Comparison of ENCODE assay signal across 24 cellular contexts in the genomic region with DNA sequence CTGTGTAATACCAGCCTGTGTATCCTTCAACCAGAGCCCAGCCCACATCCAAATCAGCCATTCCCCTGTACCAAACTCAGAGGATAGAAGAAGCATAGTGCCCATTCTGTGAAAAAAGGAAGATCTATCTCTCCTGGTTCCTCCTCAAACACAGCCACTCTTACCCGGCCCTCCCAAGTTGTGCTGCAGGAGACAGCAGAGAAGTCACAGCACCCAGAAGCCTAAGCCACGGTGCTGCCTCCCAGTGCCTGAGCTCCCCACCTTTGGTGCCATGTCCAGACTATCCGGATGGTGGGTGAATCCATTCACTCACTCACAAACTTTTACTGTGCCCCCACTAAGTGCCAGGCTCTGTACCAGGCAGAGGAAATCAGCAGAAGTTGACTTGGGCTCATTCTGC.
"Had no signal": no experiment of that assay in that cellular context is flagged by ENCODE, and none has a peak within 500 bp of the region (broad histone marks: within the 10 kb centered on the region; RNA-seq: fewer than 3 reads in every experiment).

No MANE protein-coding gene starts in this region.

- DNase-seq: activated CD4-positive, alpha-beta T cell treated with anti-CD3 and anti-CD28 coated beads, Interleukin-2, amount 10 ng/mL, durations not matched to agents 7 days and 5 days; activated CD4-positive, CD25-positive, alpha-beta regulatory T cell; activated gamma-delta T cell treated with Interleukin-2 at 50 U/mL for 16 hours; activated naive CD4-positive, alpha-beta T cell treated with anti-CD3 and anti-CD28 coated beads, Interleukin-2, amount 10 ng/mL, durations not matched to agents 7 days and 5 days; activated naive CD8-positive, alpha-beta T cell treated with anti-CD3 and anti-CD28 coated beads for 36 hours; activated T-cell treated with anti-CD3 and anti-CD28 coated beads for 4 hours; brain microvascular endothelial cell; IMR-90; Kasumi-1; KBM-7; NCI-H1105 treated with DMSO at 0.1 percent for 48 hours; NCI-H1436 treated with DMSO at 0.1 percent for 48 hours; NCI-H187 treated with DMSO at 0.1 percent for 48 hours; NCI-H2081 treated with DMSO at 0.1 percent for 48 hours; NCI-H345; NCI-H510A; NCI-H526 treated with DMSO at 0.1 percent for 48 hours; NCI-H82; T-cell; T-helper 2 cell; T1000 had no signal

- H3K27ac Mint-ChIP-seq: activated CD4-positive, alpha-beta memory T cell treated with anti-CD3 and anti-CD28 coated beads, Interleukin-2, amount 10 ng/mL, durations not matched to agents 7 days and 5 days; activated CD4-positive, alpha-beta T cell treated with anti-CD3 and anti-CD28 coated beads, Interleukin-2, amount 10 ng/mL, durations not matched to agents 7 days and 5 days; activated naive CD4-positive, alpha-beta T cell treated with anti-CD3 and anti-CD28 coated beads, Interleukin-2, amount 10 ng/mL, durations not matched to agents 7 days and 5 days; activated naive CD8-positive, alpha-beta T cell treated with anti-CD3 and anti-CD28 coated beads for 36 hours; activated T-helper 17 cell treated with anti-CD3 and anti-CD28 coated beads, Interleukin-2, amount 50 U/mL, for 72 hours; T-cell had no signal

- H3K9me3 Mint-ChIP-seq: activated naive CD4-positive, alpha-beta T cell treated with anti-CD3 and anti-CD28 coated beads, Interleukin-2, amount 10 ng/mL, durations not matched to agents 7 days and 5 days; activated naive CD8-positive, alpha-beta T cell treated with anti-CD3 and anti-CD28 coated beads for 36 hours; activated T-helper 17 cell treated with anti-CD3 and anti-CD28 coated beads, Interleukin-2, amount 50 U/mL, for 72 hours; T-cell had no signal

- H3K4me3 Mint-ChIP-seq: activated CD4-positive, alpha-beta memory T cell treated with anti-CD3 and anti-CD28 coated beads, Interleukin-2, amount 10 ng/mL, durations not matched to agents 7 days and 5 days; activated CD4-positive, alpha-beta T cell treated with anti-CD3 and anti-CD28 coated beads, Interleukin-2, amount 10 ng/mL, durations not matched to agents 7 days and 5 days; activated naive CD4-positive, alpha-beta T cell treated with anti-CD3 and anti-CD28 coated beads, Interleukin-2, amount 10 ng/mL, durations not matched to agents 7 days and 5 days; activated naive CD8-positive, alpha-beta T cell treated with anti-CD3 and anti-CD28 coated beads for 36 hours; activated T-helper 17 cell treated with anti-CD3 and anti-CD28 coated beads, Interleukin-2, amount 50 U/mL, for 72 hours; T-cell had no signal

- ATAC-seq: activated T-helper 17 cell treated with anti-CD3 and anti-CD28 coated beads, Interleukin-2, amount 50 U/mL, for 72 hours; Right ventricle myocardium inferior; T-cell had no signal

- H3K36me3 Mint-ChIP-seq: activated naive CD4-positive, alpha-beta T cell treated with anti-CD3 and anti-CD28 coated beads, Interleukin-2, amount 10 ng/mL, durations not matched to agents 7 days and 5 days; activated naive CD8-positive, alpha-beta T cell treated with anti-CD3 and anti-CD28 coated beads for 36 hours; T-cell had no signal

- H3K4me1 Mint-ChIP-seq: activated CD4-positive, alpha-beta memory T cell treated with anti-CD3 and anti-CD28 coated beads, Interleukin-2, amount 10 ng/mL, durations not matched to agents 7 days and 5 days; activated CD4-positive, alpha-beta T cell treated with anti-CD3 and anti-CD28 coated beads, Interleukin-2, amount 10 ng/mL, durations not matched to agents 7 days and 5 days; activated naive CD4-positive, alpha-beta T cell treated with anti-CD3 and anti-CD28 coated beads, Interleukin-2, amount 10 ng/mL, durations not matched to agents 7 days and 5 days; activated naive CD8-positive, alpha-beta T cell treated with anti-CD3 and anti-CD28 coated beads for 36 hours; activated T-helper 17 cell treated with anti-CD3 and anti-CD28 coated beads, Interleukin-2, amount 50 U/mL, for 72 hours; T-cell had no signal

- H3K27me3 Mint-ChIP-seq: activated CD4-positive, alpha-beta memory T cell treated with anti-CD3 and anti-CD28 coated beads, Interleukin-2, amount 10 ng/mL, durations not matched to agents 7 days and 5 days; activated CD4-positive, alpha-beta T cell treated with anti-CD3 and anti-CD28 coated beads, Interleukin-2, amount 10 ng/mL, durations not matched to agents 7 days and 5 days; activated naive CD8-positive, alpha-beta T cell treated with anti-CD3 and anti-CD28 coated beads for 36 hours; activated T-helper 17 cell treated with anti-CD3 and anti-CD28 coated beads, Interleukin-2, amount 50 U/mL, for 72 hours; T-cell had no signal
